Comparison of ENCODE assay signal across 35 cellular contexts in the genomic region with DNA sequence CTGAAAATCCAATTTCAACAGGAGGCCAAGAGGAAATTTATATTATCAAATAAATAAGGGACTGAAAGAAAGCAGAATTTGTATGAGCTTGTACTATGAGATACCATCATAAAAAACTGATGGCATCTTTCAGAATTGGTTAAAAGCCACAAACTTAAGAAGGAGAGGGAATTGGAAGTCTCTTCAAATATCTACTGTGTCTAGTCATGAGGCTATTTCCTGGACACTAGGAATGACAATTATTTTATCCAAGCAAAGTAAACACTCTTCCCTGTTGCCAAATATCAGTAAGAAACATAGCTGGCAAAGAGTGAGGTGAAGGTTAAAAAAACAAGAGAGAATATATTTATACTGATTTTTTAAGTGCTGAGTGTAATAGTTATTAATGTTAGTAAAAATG.
"Had no signal": no experiment of that assay in that cellular context is flagged by ENCODE, and none has a peak within 500 bp of the region (broad histone marks: within the 10 kb centered on the region; RNA-seq: fewer than 3 reads in every experiment).

No MANE protein-coding gene starts in this region.

- H3K4me2 ChIP-seq: PC-9 had no signal

- H2AFZ ChIP-seq: PC-9 had no signal

- H3K4me1 ChIP-seq: ascending aorta had no signal

- H3K27ac Mint-ChIP-seq: activated CD4-positive, alpha-beta memory T cell treated with anti-CD3 and anti-CD28 coated beads, Interleukin-2, amount 10 ng/mL, durations not matched to agents 7 days and 5 days; activated CD8-positive, alpha-beta memory T cell treated with anti-CD3 and anti-CD28 coated beads, Interleukin-2, amount 10 ng/mL, durations not matched to agents 7 days and 5 days; activated naive CD4-positive, alpha-beta T cell treated with anti-CD3 and anti-CD28 coated beads, Interleukin-2, amount 50 U/mL, for 24 hours; activated naive CD8-positive, alpha-beta T cell treated with anti-CD3 and anti-CD28 coated beads, Interleukin-2, amount 10 ng/mL, durations not matched to agents 7 days and 5 days; activated T-helper 2 cell treated with anti-CD3 and anti-CD28 coated beads, Interferon-gamma antibody, Interleukin-2, Interleukin-4, amounts not matched to agents 10 μg/mL and 5 μg/mL and 100 μg/mL, durations not matched to agents 14 hours and 24 hours and 36 hours had no signal

- DNase-seq: activated CD4-positive, alpha-beta memory T cell treated with anti-CD3 and anti-CD28 coated beads, Interleukin-2, amount 10 ng/mL, durations not matched to agents 7 days and 5 days; activated CD4-positive, alpha-beta T cell treated with anti-CD3 and anti-CD28 coated beads for 1 hour; activated CD4-positive, alpha-beta T cell treated with anti-CD3 and anti-CD28 coated beads for 48 hours; activated CD4-positive, CD25-positive, alpha-beta regulatory T cell; activated CD8-positive, alpha-beta memory T cell treated with anti-CD3 and anti-CD28 coated beads for 24 hours; activated CD8-positive, alpha-beta memory T cell treated with anti-CD3 and anti-CD28 coated beads, Interleukin-2, amount 10 ng/mL, durations not matched to agents 7 days and 5 days; activated CD8-positive, alpha-beta memory T cell treated with anti-CD3 and anti-CD28 coated beads, Interleukin-2, amount 50 U/mL, for 48 hours; activated gamma-delta T cell; activated naive CD4-positive, alpha-beta T cell treated with Interleukin-2 at 50 U/mL for 16 hours; activated naive CD8-positive, alpha-beta T cell treated with anti-CD3 and anti-CD28 coated beads, Interleukin-2, amount 10 ng/mL, durations not matched to agents 7 days and 5 days; activated T-cell treated with anti-CD3 and anti-CD28 coated beads, Interleukin-2, amount 50 U/mL, for 1 hour; amygdala; Karpas-422; KBM-7; MG63; NCI-H1048; NCI-H1105 treated with DMSO at 0.1 percent for 48 hours; NCI-H1436; NCI-H1694 treated with DMSO at 0.1 percent for 48 hours; NCI-H2029; NCI-H510A; NCI-H526; NCI-H748 treated with DMSO at 0.1 percent for 48 hours; NK-92 treated with Interleukin-12 subunit alpha and Interleukin-12 subunit beta, amount 100 ng/mL, for 24 hours; PC-9; SIG-M5; T1000; WERI-Rb-1 had no signal

- H3K36me3 Mint-ChIP-seq: activated CD8-positive, alpha-beta memory T cell treated with anti-CD3 and anti-CD28 coated beads, Interleukin-2, amount 10 ng/mL, durations not matched to agents 7 days and 5 days; activated naive CD8-positive, alpha-beta T cell treated with anti-CD3 and anti-CD28 coated beads, Interleukin-2, amount 10 ng/mL, durations not matched to agents 7 days and 5 days had no signal

- H3K27me3 ChIP-seq: ascending aorta, cardiac muscle cell, MG63 had no signal

- H3K9me3 ChIP-seq: ascending aorta, MG63 had no signal

- H3K9me3 Mint-ChIP-seq: activated CD4-positive, alpha-beta memory T cell treated with anti-CD3 and anti-CD28 coated beads, Interleukin-2, amount 10 ng/mL, durations not matched to agents 7 days and 5 days; activated naive CD4-positive, alpha-beta T cell treated with anti-CD3 and anti-CD28 coated beads, Interleukin-2, amount 50 U/mL, for 24 hours; activated naive CD8-positive, alpha-beta T cell treated with anti-CD3 and anti-CD28 coated beads, Interleukin-2, amount 10 ng/mL, durations not matched to agents 7 days and 5 days; activated T-helper 2 cell treated with anti-CD3 and anti-CD28 coated beads, Interferon-gamma antibody, Interleukin-2, Interleukin-4, amounts not matched to agents 10 μg/mL and 5 μg/mL and 100 μg/mL, durations not matched to agents 14 hours and 24 hours and 36 hours; central memory CD8-positive, alpha-beta T cell had no signal

- H3K27ac ChIP-seq: ascending aorta, cardiac muscle cell, PC-9, RWPE1, WERI-Rb-1 had no signal

- ATAC-seq: activated CD8-positive, alpha-beta memory T cell treated with anti-CD3 and anti-CD28 coated beads, Interleukin-2, amount 10 ng/mL, durations not matched to agents 7 days and 5 days; Right ventricle myocardium inferior had no signal

- H3K4me3 Mint-ChIP-seq: activated CD4-positive, alpha-beta memory T cell treated with anti-CD3 and anti-CD28 coated beads, Interleukin-2, amount 10 ng/mL, durations not matched to agents 7 days and 5 days; activated CD8-positive, alpha-beta memory T cell treated with anti-CD3 and anti-CD28 coated beads, Interleukin-2, amount 10 ng/mL, durations not matched to agents 7 days and 5 days; activated naive CD4-positive, alpha-beta T cell treated with anti-CD3 and anti-CD28 coated beads, Interleukin-2, amount 50 U/mL, for 24 hours; activated naive CD8-positive, alpha-beta T cell treated with anti-CD3 and anti-CD28 coated beads, Interleukin-2, amount 10 ng/mL, durations not matched to agents 7 days and 5 days; central memory CD8-positive, alpha-beta T cell had no signal

- H3K27me3 Mint-ChIP-seq: activated naive CD4-positive, alpha-beta T cell treated with anti-CD3 and anti-CD28 coated beads, Interleukin-2, amount 50 U/mL, for 24 hours; central memory CD8-positive, alpha-beta T cell had no signal

- H3K36me3 ChIP-seq: ascending aorta, cardiac muscle cell, MG63, WERI-Rb-1 had no signal

- H3K4me3 ChIP-seq: ascending aorta, cardiac muscle cell, MG63, PC-9 had no signal

- H3K4me1 Mint-ChIP-seq: activated CD4-positive, alpha-beta memory T cell treated with anti-CD3 and anti-CD28 coated beads, Interleukin-2, amount 10 ng/mL, durations not matched to agents 7 days and 5 days; activated CD8-positive, alpha-beta memory T cell treated with anti-CD3 and anti-CD28 coated beads, Interleukin-2, amount 10 ng/mL, durations not matched to agents 7 days and 5 days had no signal
